23 cellular contexts compared by ENCODE assay signal in the genomic region with DNA sequence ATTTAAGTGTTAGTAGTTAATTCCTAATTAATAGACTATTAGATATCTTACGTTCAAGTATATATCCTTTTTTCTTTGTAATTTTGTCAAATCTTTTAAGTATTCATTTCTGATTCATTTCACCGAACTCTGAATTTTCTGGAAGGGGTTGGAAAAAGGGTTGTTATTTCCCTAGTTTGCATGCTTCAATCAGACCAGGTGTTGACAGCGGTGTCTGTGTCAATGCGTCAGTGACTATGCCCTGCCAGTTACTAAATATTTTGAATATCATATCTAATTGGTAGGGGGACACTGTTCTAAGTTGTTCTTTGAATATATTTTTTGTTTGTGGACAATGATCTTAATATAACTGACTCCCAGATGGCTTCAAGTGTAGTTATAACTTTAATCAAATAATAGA.
DNase-seq lines count a peak whose midpoint lies in the region; ATAC-seq and TF ChIP-seq lines count a peak whose summit lies in the region.
"Had no signal": no experiment of that assay in that cellular context is flagged by ENCODE, and none has a peak within 500 bp of the region (broad histone marks: within the 10 kb centered on the region; RNA-seq: fewer than 3 reads in every experiment).

No MANE protein-coding gene starts in this region.

- H3K4me1 ChIP-seq in DND-41 (ENCODE audit: insufficient read depth, low read length) (peaks cover 88% of the 10 kb centered on the region), foreskin keratinocyte (peaks cover 33% of the 10 kb centered on the region), stomach (peaks cover 8 to 23% (median 14%) of the 10 kb centered on the region in 4 donors), PC-9 (replicated peaks; ENCODE audit: insufficient read depth) (no peaks in the 10 kb centered on the region)
- H3K4me1 ChIP-seq: prostate gland had no signal

- H3K4me1 Mint-ChIP-seq in activated CD4-positive, alpha-beta T cell treated with anti-CD3 and anti-CD28 coated beads, Interleukin-2, amount 10 ng/mL, durations not matched to agents 24 days and 14 days, result peaks cover 82% of the 10 kb centered on the region
- H3K4me1 Mint-ChIP-seq: nephron progenitor cell had no signal

- H3K27me3 ChIP-seq in DND-41 (ENCODE audit: insufficient read depth, low read length, poor library complexity) (no peaks in the 10 kb centered on the region), foreskin keratinocyte (no peaks in the 10 kb centered on the region), stomach (no peaks in the 10 kb centered on the region), PC-9 (ENCODE audit: insufficient read depth, low read depth) (no peaks in the 10 kb centered on the region)
- H3K27me3 ChIP-seq: BLaER1, brain microvascular endothelial cell, tibial artery had no signal

- ATAC-seq in DND-41 (ENCODE audit: insufficient read depth, low read depth) (no peak), foreskin keratinocyte (peak; percentile 23)
- ATAC-seq: activated T-cell treated with anti-CD3 and anti-CD28 coated beads, Interleukin-2, amount 50 U/mL, for 4 hours had no signal

- peaks cover 24% of the 10 kb centered on the region for H3K36me3 Mint-ChIP-seq in activated CD4-positive, alpha-beta T cell treated with anti-CD3 and anti-CD28 coated beads, Interleukin-2, amount 10 ng/mL, durations not matched to agents 24 days and 14 days (ENCODE audit: low read depth)

- H3K27ac ChIP-seq in DND-41 (ENCODE audit: low read length) (peak overlapping the region; percentile 76), foreskin keratinocyte (peak overlapping the region; percentile 22), stomach (peak overlapping the region in 3 of 5 donors; percentile 60 to 84 (median 63)), PC-9 (no peak overlapping the region)
- H3K27ac ChIP-seq: BLaER1, brain microvascular endothelial cell, GM23248 had no signal

- 89 to 94% (median 91%) methylated on average over 4 of the region's 4 CpGs for WGBS in stomach, 5 donors

- H3K4me3 ChIP-seq in DND-41 (ENCODE audit: low read depth in 1 of 2, low read length in 2 of 2) (no peak overlapping the region), stomach (no peak overlapping the region), PC-9 (no peak overlapping the region)
- H3K4me3 ChIP-seq: BLaER1, GM23248, prostate gland, tibial artery had no signal

- H3F3A ChIP-seq in PC-9 (ENCODE audit: insufficient read depth, low read depth), result no peaks in the 10 kb centered on the region

- peak overlapping the region; percentile 34 for H3K9ac ChIP-seq in DND-41 (ENCODE audit: low read depth, low read length)
- H3K9ac ChIP-seq: BLaER1, GM23248 had no signal

- CTCF ChIA-PET in PC-9 (lab: Charles Lee), result no interaction called here

- H3K9me3 ChIP-seq in DND-41 (ENCODE audit: insufficient read depth, low read length, severe bottlenecking) (no peaks in the 10 kb centered on the region), stomach (no peaks in the 10 kb centered on the region), PC-9 (ENCODE audit: insufficient read depth, low read depth) (no peaks in the 10 kb centered on the region)
- H3K9me3 ChIP-seq: prostate gland, tibial artery had no signal

- H3K79me2 ChIP-seq in DND-41 (ENCODE audit: insufficient read depth, low read length) (no peaks in the 10 kb centered on the region), PC-9 (ENCODE audit: low read depth) (no peaks in the 10 kb centered on the region)

- H3K36me3 ChIP-seq in DND-41 (ENCODE audit: insufficient read depth, low read length) (no peaks in the 10 kb centered on the region), stomach (no peaks in the 10 kb centered on the region), PC-9 (ENCODE audit: low read depth) (no peaks in the 10 kb centered on the region)
- H3K36me3 ChIP-seq: BLaER1, brain microvascular endothelial cell, prostate gland, tibial artery had no signal

- DNase-seq in activated CD4-positive, alpha-beta T cell treated with anti-CD3 and anti-CD28 coated beads, Interleukin-2, amount 10 ng/mL, durations not matched to agents 24 days and 14 days, result no peak
- DNase-seq in activated CD4-positive, alpha-beta T cell treated with anti-CD3 and anti-CD28 coated beads for 4 hours, result no peak
- DNase-seq in DND-41 (no peak), foreskin keratinocyte (no peak), stomach (no peak), amygdala (lab: John Stamatoyannopoulos, UW) (no peak), NCI-H1436 (lab: John Stamatoyannopoulos, UW) (no peak), PC-9 (no peak)
- DNase-seq: activated CD4-positive, alpha-beta T cell treated with anti-CD3 and anti-CD28 coated beads, Interleukin-2, amount 50 U/mL, for 4 hours; activated T-cell treated with anti-CD3 and anti-CD28 coated beads, Interleukin-2, amount 50 U/mL, for 4 hours; brain microvascular endothelial cell; hippocampal formation; KG1; NCI-H1048; NCI-H524 treated with DMSO at 0.1 percent for 48 hours; nephron progenitor cell; stimulated activated CD4-positive, alpha-beta T cell treated with anti-CD3 and anti-CD28 coated beads, Interleukin-12 subunit alpha, Interleukin-12 subunit beta, amount 100 ng/mL, for 4 hours; SW 1271 had no signal

- no TSS peak for BruUV-seq in PC-9 (replicated peaks; lab: Mats Ljungman, UMichigan)

- intact Hi-C loops in activated CD4-positive, alpha-beta T cell treated with anti-CD3 and anti-CD28 coated beads, Interleukin-2, amount 10 ng/mL, durations not matched to agents 24 days and 14 days (cut with micrococcal nuclease), result no loop called here
- intact Hi-C loops in stomach (cut with DNase I; ENCODE audit: low total_unique reads) (loop anchor here (5.0 kb wide), 1 partner anchor 84 kb away; no protein-coding TSS in a partner anchor), PC-9 (cut with micrococcal nuclease; ENCODE audit: unreplicated experiment) (no loop called here)

- H4K20me1 ChIP-seq in DND-41 (ENCODE audit: insufficient read depth, low read length) (no peaks in the 10 kb centered on the region), PC-9 (ENCODE audit: insufficient read depth) (no peaks in the 10 kb centered on the region)
- H4K20me1 ChIP-seq: BLaER1 had no signal

- no peak overlapping the region for H3K4me3 Mint-ChIP-seq in activated CD4-positive, alpha-beta T cell treated with anti-CD3 and anti-CD28 coated beads, Interleukin-2, amount 10 ng/mL, durations not matched to agents 24 days and 14 days
- H3K4me3 Mint-ChIP-seq: activated T-cell treated with anti-CD3 and anti-CD28 coated beads, Interleukin-2, amount 50 U/mL, for 4 hours; nephron progenitor cell had no signal

- H3K4me2 ChIP-seq in DND-41 (ENCODE audit: insufficient read depth, low read length) (peak overlapping the region; percentile 55), PC-9 (no peak overlapping the region)

- H2AFZ ChIP-seq in DND-41 (ENCODE audit: low read depth, low read length) (no peak overlapping the region), PC-9 (no peak overlapping the region)
- H2AFZ ChIP-seq: GM23248 had no signal

- POLR2A ChIA-PET in PC-9 (lab: Charles Lee; ENCODE audit: unreplicated experiment), result interaction anchor here (0.6 to 0.7 kb wide), 2 partner anchors 53 to 168 kb away, joined by 3 to 20 read pairs; no protein-coding TSS in a partner anchor

- TF ChIP-seq CTCF in DND-41 (IDR thresholded peaks at IDR 0.05; ENCODE audit: borderline replicate concordance, extremely low read depth, low read length, poor library complexity, severe bottlenecking), result no peak
- no peak for TF ChIP-seq CTCF in foreskin keratinocyte (conservative IDR thresholded peaks at IDR 0.05)
- no peak for TF ChIP-seq CTCF in stomach (IDR thresholded peaks at IDR 0.05)
- TF ChIP-seq CTCF in PC-9 (conservative IDR thresholded peaks at IDR 0.05), result no peak

- H3K9me3 Mint-ChIP-seq in activated CD4-positive, alpha-beta T cell treated with anti-CD3 and anti-CD28 coated beads, Interleukin-2, amount 10 ng/mL, durations not matched to agents 24 days and 14 days, result peaks cover 20% of the 10 kb centered on the region

- H3K27ac Mint-ChIP-seq in activated CD4-positive, alpha-beta T cell treated with anti-CD3 and anti-CD28 coated beads, Interleukin-2, amount 10 ng/mL, durations not matched to agents 24 days and 14 days, result peak overlapping the region; percentile 57
- H3K27ac Mint-ChIP-seq: activated naive CD4-positive, alpha-beta T cell treated with anti-CD3 and anti-CD28 coated beads, Interleukin-2, amount 50 U/mL, for 72 hours; nephron progenitor cell had no signal

- no peaks in the 10 kb centered on the region for H3K27me3 Mint-ChIP-seq in activated CD4-positive, alpha-beta T cell treated with anti-CD3 and anti-CD28 coated beads, Interleukin-2, amount 10 ng/mL, durations not matched to agents 24 days and 14 days

- TF ChIP-seq EP300 in stomach (IDR thresholded peaks at IDR 0.05), result no peak

- TF ChIP-seq POLR2A in stomach (IDR thresholded peaks at IDR 0.05), result no peak

- no peaks in the 10 kb centered on the region for H3K9me2 ChIP-seq in PC-9 (ENCODE audit: insufficient read depth)
